10 cellular contexts compared by ENCODE assay signal in genomic region chr9:120412425-120412951, GRCh38.
A peak's percentile ranks its signal among the peaks of the same experiment; 100 is the strongest.
DNase-seq lines count a peak whose midpoint lies in the region; TF ChIP-seq lines count a peak whose summit lies in the region.
"Had no signal": no experiment of that assay in that cellular context is flagged by ENCODE, and none has a peak within 500 bp of the region (broad histone marks: within the 10 kb centered on the region; RNA-seq: fewer than 3 reads in every experiment).

No MANE protein-coding gene starts in this region.

- H2BK15ac ChIP-seq in mesenchymal stem cell (ENCODE audit: low read depth, poor library complexity, severe bottlenecking) = no peak overlapping the region

- H3K4me2 ChIP-seq in mesenchymal stem cell (ENCODE audit: low read length, poor library complexity, severe bottlenecking) = no peak overlapping the region

- H3K27me3 ChIP-seq in mesenchymal stem cell (ENCODE audit: control insufficient read depth in 1 of 2, insufficient read depth in 1 of 2, low read length in 2 of 2) = no peaks in the 10 kb centered on the region
- no peaks in the 10 kb centered on the region for H3K27me3 ChIP-seq in thyroid gland

- no peak overlapping the region for H2AFZ ChIP-seq in mesenchymal stem cell (ENCODE audit: low read depth, low read length)

- H3K4me3 ChIP-seq in AG09309 (ENCODE audit: control insufficient read depth, low read depth, low read length) (no peak overlapping the region), epithelial cell of esophagus (ENCODE audit: low read length) (no peak overlapping the region), mesenchymal stem cell (ENCODE audit: insufficient read depth in 1 of 2, low read depth in 1 of 2, low read length in 2 of 2) (no peak overlapping the region), thyroid gland (replicated peaks in 1 of 3) (no peak overlapping the region)

- H2BK5ac ChIP-seq in mesenchymal stem cell (ENCODE audit: low read depth, low read length, poor library complexity, severe bottlenecking) = no peak overlapping the region

- TF ChIP-seq CTCF in AG09309 (IDR thresholded peaks at IDR 0.05; ENCODE audit: control insufficient read depth, insufficient read depth, low read depth, low read length, missing control alignments) = no peak
- no peak for TF ChIP-seq CTCF in epithelial cell of esophagus (IDR thresholded peaks at IDR 0.05; ENCODE audit: insufficient read depth, low read depth, low read length, missing control alignments)
- no peak for TF ChIP-seq CTCF in thyroid gland (IDR thresholded peaks at IDR 0.05)

- H4K91ac ChIP-seq in mesenchymal stem cell (ENCODE audit: low read length) = no peak overlapping the region

- no peak overlapping the region for H3K9ac ChIP-seq in mesenchymal stem cell (ENCODE audit: low read length)

- no peak overlapping the region for H2AK5ac ChIP-seq in mesenchymal stem cell (ENCODE audit: low read length, severe bottlenecking)

- intact Hi-C loops in thyroid gland (cut with DNase I) = no loop called here

- H3K79me1 ChIP-seq in mesenchymal stem cell (replicated peaks; ENCODE audit: low read length, poor library complexity, severe bottlenecking) = peaks cover 10% of the 10 kb centered on the region

- no peak overlapping the region for H3K23ac ChIP-seq in mesenchymal stem cell (ENCODE audit: low read length in 2 of 2)

- peak overlapping the region in 1 of 2 experiments; percentile 61 for H3K18ac ChIP-seq in mesenchymal stem cell (ENCODE audit: low read depth in 1 of 2, low read length in 2 of 2)

- 79% methylated on average over 4 of the region's 4 CpGs for WGBS in mesenchymal stem cell
- WGBS in thyroid gland, 2 donors = 81 to 85% methylated on average over 4 of the region's 4 CpGs

- no peaks in the 10 kb centered on the region for H3K9me3 ChIP-seq in mesenchymal stem cell (ENCODE audit: control insufficient read depth, low read length)
- H3K9me3 ChIP-seq in thyroid gland = no peaks in the 10 kb centered on the region

- DNase-seq in AG09309 (ENCODE audit: low read depth) (peak; percentile 46), HuH-7 (ENCODE audit: low spot score) (peak; percentile 20), epithelial cell of esophagus (ENCODE audit: low read depth) (peak; percentile 71), mesenchymal stem cell (peak; percentile 71), SW 1271 (lab: John Stamatoyannopoulos, UW) (no peak), COR-L47 (lab: John Stamatoyannopoulos, UW) (no peak), NCI-H82 treated with DMSO at 0.1 percent for 48 hours (lab: John Stamatoyannopoulos, UW; ENCODE audit: unreplicated experiment) (no peak), thyroid gland (no peak)
- DNase-seq: NCI-H82, nucleus accumbens had no signal

- TF ChIP-seq POLR2A in thyroid gland (IDR thresholded peaks at IDR 0.05) = no peak

- H3K14ac ChIP-seq in mesenchymal stem cell (ENCODE audit: low read length in 2 of 2) = peak overlapping the region in 1 of 2 experiments; percentile 49

- H2BK120ac ChIP-seq in mesenchymal stem cell (ENCODE audit: low read depth, low read length) = no peak overlapping the region

- peaks cover 2% of the 10 kb centered on the region for H3K4me1 ChIP-seq in mesenchymal stem cell (ENCODE audit: control insufficient read depth, insufficient read depth, low read depth, low read length)
- H3K4me1 ChIP-seq in thyroid gland = peaks cover 0 to 6% of the 10 kb centered on the region in 2 donors

- no peak overlapping the region for H3K4ac ChIP-seq in mesenchymal stem cell (ENCODE audit: low read depth in 1 of 2, low read length in 2 of 2)

- H3K36me3 ChIP-seq in mesenchymal stem cell (ENCODE audit: control insufficient read depth in 1 of 2, insufficient read depth in 2 of 2, low read depth in 1 of 2, low read length in 2 of 2) (peaks cover 30 to 53% of the 10 kb centered on the region in 2 experiments), thyroid gland (peaks cover 15 to 18% of the 10 kb centered on the region in 2 donors)

- H4K8ac ChIP-seq in mesenchymal stem cell (ENCODE audit: low read length) = peak overlapping the region; percentile 10

- H3K27ac ChIP-seq in mesenchymal stem cell (ENCODE audit: low read length, poor library complexity, severe bottlenecking) (peak overlapping the region; percentile 7), thyroid gland (no peak overlapping the region)

- no peak overlapping the region for H2BK12ac ChIP-seq in mesenchymal stem cell (ENCODE audit: low read length in 2 of 2)

Comparison
In these comparisons a context has a peak if more than half of its experiments do, and no peak if none do; other contexts are left out.
1. DNase-seq: peak in AG09309 (single experiment), HuH-7 (single experiment), epithelial cell of esophagus (single experiment) and mesenchymal stem cell (single experiment); none in SW 1271 (0 of 2), COR-L47 (single experiment), NCI-H82 treated with DMSO at 0.1 percent for 48 hours (single experiment) and thyroid gland (0 of 2).